ENCODE assay signal across 8 cellular contexts in the genomic region with DNA sequence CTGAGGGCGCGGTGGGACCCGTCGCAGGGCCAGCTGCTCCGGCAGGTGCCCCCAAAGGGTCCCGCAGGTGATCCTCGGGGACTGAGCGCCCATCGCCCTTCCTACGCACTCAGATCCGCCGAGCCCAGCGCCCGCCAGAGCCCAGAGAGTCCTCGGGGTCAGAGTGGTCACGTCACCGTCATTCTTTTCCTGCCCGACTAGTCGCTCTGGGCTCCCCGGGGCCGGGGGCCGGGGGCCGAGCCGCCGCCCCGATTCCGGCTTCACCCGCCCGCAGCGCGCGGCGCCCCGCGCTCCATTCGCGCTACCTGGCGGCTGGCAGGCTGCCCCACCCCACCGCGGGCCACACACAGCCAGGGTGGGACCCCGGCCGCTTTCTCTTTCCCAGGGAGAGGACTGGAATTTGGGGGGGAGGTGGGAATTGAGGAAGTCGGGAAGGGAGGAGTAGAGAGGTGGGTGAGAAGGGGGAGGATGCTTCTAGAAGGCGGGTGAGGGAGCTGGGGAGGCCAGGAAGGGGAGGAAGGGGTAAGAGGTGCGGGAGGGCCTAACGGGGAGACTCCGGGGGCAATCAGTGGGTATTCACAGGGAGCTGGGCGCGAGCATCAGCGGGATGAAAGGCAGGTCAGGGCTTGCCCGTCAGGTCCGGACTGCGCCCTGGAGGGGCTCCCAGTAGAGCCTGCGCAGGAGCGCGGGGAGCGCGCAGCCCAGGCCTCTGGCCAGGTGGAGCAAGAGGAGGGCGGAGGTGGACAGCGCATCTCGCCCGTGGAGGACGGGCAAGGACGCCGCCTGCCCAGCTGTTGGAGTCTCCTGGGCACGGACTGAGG. TPM values are rescaled to one million over a fixed set of nuclear protein-coding genes. Genes with fewer than 3 reads are reported as not detected.
DNase-seq lines count a peak whose midpoint lies in the region; ATAC-seq and TF ChIP-seq lines count a peak whose summit lies in the region.

No MANE protein-coding gene starts in this region.

- H3K36me3 ChIP-seq in HUES6 (ENCODE audit: control insufficient read depth, insufficient read depth, low read length) = no peaks in the 10 kb centered on the region
- no peaks in the 10 kb centered on the region for H3K36me3 ChIP-seq in hepatocyte (replicated peaks; ENCODE audit: insufficient read depth, low read depth)
- no peaks in the 10 kb centered on the region for H3K36me3 ChIP-seq in sigmoid colon

- CTCF ChIA-PET in AG04449 (lab: Yijun Ruan, JAX) = interaction anchor here (1.0 to 9.9 kb wide), 9 partner anchors 9 to 252 kb away, joined by 3 to 130 read pairs (median 4); partner anchors contain the start of gene EPHB3

- H3K27me3 Mint-ChIP-seq in activated naive CD8-positive, alpha-beta T cell treated with anti-CD3 and anti-CD28 coated beads for 36 hours = peaks cover 43% of the 10 kb centered on the region

- TF ChIP-seq CTCF in AG04449 (IDR thresholded peaks at IDR 0.05; ENCODE audit: insufficient read depth, low read length, missing control alignments) (no peak), hepatocyte (IDR thresholded peaks at IDR 0.05; ENCODE audit: poor library complexity) (no peak), sigmoid colon (IDR thresholded peaks at IDR 0.05) (no peak)

- WGBS in hepatocyte (ENCODE audit: low lambda C conversion rate, missing lambda C conversion rate) = 1% methylated on average over 59 of the region's 66 CpGs
- WGBS in sigmoid colon, 2 donors = 3 to 5% methylated on average over 66 of the region's 66 CpGs

- peak overlapping the region; percentile 86 for H2AFZ ChIP-seq in hepatocyte

- no peaks in the 10 kb centered on the region for H3K36me3 Mint-ChIP-seq in activated naive CD8-positive, alpha-beta T cell treated with anti-CD3 and anti-CD28 coated beads for 36 hours

- H3K4me3 ChIP-seq in AG04449 (ENCODE audit: low read depth, low read length) = peak overlapping the region; percentile 46
- peak overlapping the region; percentile 78 for H3K4me3 ChIP-seq in HUES6 (ENCODE audit: low read depth, low read length)
- peak overlapping the region; percentile 48 for H3K4me3 ChIP-seq in hepatocyte
- H3K4me3 ChIP-seq in sigmoid colon = peak overlapping the region in 3 of 4 donors; percentile 37 to 46 (median 44)

- no peaks in the 10 kb centered on the region for H4K20me1 ChIP-seq in hepatocyte (ENCODE audit: insufficient read depth, poor library complexity, severe bottlenecking)

- H3K27me3 ChIP-seq in HUES6 (ENCODE audit: control insufficient read depth, insufficient read depth, low read length) = peaks cover 27% of the 10 kb centered on the region
- H3K27me3 ChIP-seq in hepatocyte = peaks cover 62% of the 10 kb centered on the region
- peaks cover 12 to 88% (median 41%) of the 10 kb centered on the region in 3 donors for H3K27me3 ChIP-seq in sigmoid colon

- peak overlapping the region; percentile 91 for H3K4me2 ChIP-seq in hepatocyte

- no peak for DNase-seq in AG04449 (ENCODE audit: low read depth, low spot score)
- no peak for DNase-seq in activated naive CD8-positive, alpha-beta T cell treated with anti-CD3 and anti-CD28 coated beads for 36 hours
- DNase-seq in hepatocyte (ENCODE audit: low spot score) = peak; percentile 36
- DNase-seq in sigmoid colon = no peak

- intact Hi-C loops in sigmoid colon (cut with DNase I) = no loop called here

- peak overlapping the region; percentile 69 for H3K9ac ChIP-seq in HUES6 (ENCODE audit: low read length)

- no peak overlapping the region for H3K27ac Mint-ChIP-seq in activated naive CD8-positive, alpha-beta T cell treated with anti-CD3 and anti-CD28 coated beads for 36 hours

- POLR2A ChIA-PET in AG04449 (lab: Yijun Ruan, JAX) = no interaction called here

- no peaks in the 10 kb centered on the region for H3K9me3 Mint-ChIP-seq in activated naive CD8-positive, alpha-beta T cell treated with anti-CD3 and anti-CD28 coated beads for 36 hours

- H3K4me3 Mint-ChIP-seq in activated naive CD8-positive, alpha-beta T cell treated with anti-CD3 and anti-CD28 coated beads for 36 hours = peak overlapping the region; percentile 78

- no peak for TF ChIP-seq EP300 in sigmoid colon (IDR thresholded peaks at IDR 0.05)

- no peak for TF ChIP-seq POLR2A in sigmoid colon (IDR thresholded peaks at IDR 0.05)

- H3K4me1 Mint-ChIP-seq in activated naive CD8-positive, alpha-beta T cell treated with anti-CD3 and anti-CD28 coated beads for 36 hours = peaks cover 9% of the 10 kb centered on the region

- peaks cover 11% of the 10 kb centered on the region; the same call in 1 of the 2 replicates for H3K4me1 ChIP-seq in HUES6 (ENCODE audit: control insufficient read depth, insufficient read depth, low read length)
- peaks cover 8% of the 10 kb centered on the region for H3K4me1 ChIP-seq in hepatocyte (ENCODE audit: insufficient read depth)
- H3K4me1 ChIP-seq in sigmoid colon = peaks cover 0 to 19% (median 15%) of the 10 kb centered on the region in 4 donors

- no peaks in the 10 kb centered on the region for H3K9me2 ChIP-seq in hepatocyte (replicated peaks; ENCODE audit: insufficient read depth)

- no peak for ATAC-seq in HG02759 (IDR thresholded peaks at IDR 0.05; ENCODE audit: unreplicated experiment)
- ATAC-seq in HG02852 (IDR thresholded peaks at IDR 0.05; ENCODE audit: unreplicated experiment) = no peak
- no peak for ATAC-seq in HG02642 (IDR thresholded peaks at IDR 0.05; ENCODE audit: poor library complexity, unreplicated experiment)

- peak overlapping the region; percentile 61; the same call in 1 of the 2 replicates for H3K27ac ChIP-seq in HUES6 (ENCODE audit: low read depth, low read length)
- H3K27ac ChIP-seq in hepatocyte = no peak overlapping the region
- peak overlapping the region in 2 of 4 donors; percentile 32 to 35 for H3K27ac ChIP-seq in sigmoid colon

- H3K79me2 ChIP-seq in hepatocyte = no peaks in the 10 kb centered on the region

- H3K9me3 ChIP-seq in HUES6 (ENCODE audit: control insufficient read depth, insufficient read depth, low read depth, low read length) (no peaks in the 10 kb centered on the region), hepatocyte (ENCODE audit: low read depth) (no peaks in the 10 kb centered on the region), sigmoid colon (no peaks in the 10 kb centered on the region)

RNA-seq across cellular contexts. Expression of gene EPHB3, which starts 36.0 kb away (rescaled TPM):
- under 1 TPM; 0.04 to 0.16 TPM for total RNA-seq in activated naive CD8-positive, alpha-beta T cell treated with anti-CD3 and anti-CD28 coated beads for 36 hours
- total RNA-seq in hepatocyte (5.2 and 11.0 TPM in 2 replicates), sigmoid colon (1 to 10 TPM; 1.8 to 2.8 (median 2.2) TPM)
- polyA plus RNA-seq in hepatocyte (21.2 and 22.0 TPM in 2 replicates), sigmoid colon (10 to 100 TPM in 1 of 3 donors, 1 to 10 TPM in 2; 1.6 to 20.2 (median 1.8) TPM)
